In genomic region chr4:109472343-109472761, GRCh38 we compare ENCODE assay signal across 12 cellular contexts. TPM values are rescaled to one million over a fixed set of nuclear protein-coding genes. Genes with fewer than 3 reads are reported as not detected.
A peak's percentile ranks its signal among the peaks of the same experiment; 100 is the strongest.
DNase-seq lines count a peak whose midpoint lies in the region; ATAC-seq, FAIRE-seq and TF ChIP-seq lines count a peak whose summit lies in the region.
"Had no signal": no experiment of that assay in that cellular context is flagged by ENCODE, and none has a peak within 500 bp of the region (broad histone marks: within the 10 kb centered on the region; RNA-seq: fewer than 3 reads in every experiment).

No MANE protein-coding gene starts in this region.

- peaks cover 3% of the 10 kb centered on the region; the same call in 1 of the 2 replicates for H4K20me1 ChIP-seq in MM.1S (ENCODE audit: insufficient read depth, low read length)

- FAIRE-seq in small intestine (lab: Jason Lieb, UNC) = no peak

- H3K27me3 Mint-ChIP-seq in activated T-cell treated with anti-CD3 and anti-CD28 coated beads, Interleukin-2, amount 50 U/mL, for 4 hours (ENCODE audit: low read depth) = no peaks in the 10 kb centered on the region

- no peak for TF ChIP-seq POLR2A in NB4 (IDR thresholded peaks at IDR 0.05; ENCODE audit: extremely low read depth, insufficient read length)

- H2AFZ ChIP-seq in MM.1S (ENCODE audit: low read length) = no peak overlapping the region

- H3K4me1 ChIP-seq in small intestine (ENCODE audit: control insufficient read depth in 2 of 2, insufficient read depth in 1 of 2, low read depth in 1 of 2, low read length in 1 of 2) (no peaks in the 10 kb centered on the region), MM.1S (ENCODE audit: low read length) (no peaks in the 10 kb centered on the region)

- peaks cover 31% of the 10 kb centered on the region for H3K36me3 Mint-ChIP-seq in activated T-cell treated with anti-CD3 and anti-CD28 coated beads, Interleukin-2, amount 50 U/mL, for 4 hours (ENCODE audit: insufficient read depth)

- H3K4me3 Mint-ChIP-seq in activated T-cell treated with anti-CD3 and anti-CD28 coated beads, Interleukin-2, amount 50 U/mL, for 4 hours = no peak overlapping the region

- H3F3A ChIP-seq in MM.1S (ENCODE audit: insufficient read depth, low read length) = no peaks in the 10 kb centered on the region

- H3K9ac ChIP-seq in MM.1S (ENCODE audit: low read length) = no peak overlapping the region
- H3K9ac ChIP-seq: BLaER1 treated with 17β-estradiol and CSF1 and Interleukin-3, amounts not matched to agents 10 nM and 100 nM had no signal

- 49 to 63% (median 56%) methylated on average over 3 of the region's 3 CpGs for WGBS in small intestine, 3 donors

- DNase-seq in activated T-cell treated with anti-CD3 and anti-CD28 coated beads, Interleukin-2, amount 50 U/mL, for 4 hours = no peak
- no peak for DNase-seq in activated T-cell treated with anti-CD3 and anti-CD28 coated beads, Interleukin-2, amount 50 U/mL, for 48 hours
- DNase-seq in NB4 (ENCODE audit: low read depth) = peak; percentile 51
- DNase-seq in epithelial cell of proximal tubule (ENCODE audit: low read depth) = peak; percentile 29
- peak; percentile 35 for DNase-seq in small intestine
- no peak for DNase-seq in NCI-H1105 treated with DMSO at 0.1 percent for 48 hours (lab: John Stamatoyannopoulos, UW)
- no peak for DNase-seq in MM.1S
- DNase-seq in SKM-1 treated with dmso at 0.1 percent for 144 hours (lab: John Stamatoyannopoulos, UW; ENCODE audit: unreplicated experiment) = no peak
- DNase-seq: activated naive CD4-positive, alpha-beta T cell treated with anti-CD3 and anti-CD28 coated beads, Interleukin-2, amount 50 U/mL, for 16 hours; NCI-H1694; posterior cingulate gyrus had no signal

- H3K36me3 ChIP-seq in small intestine (ENCODE audit: control insufficient read depth in 2 of 2, insufficient read depth in 2 of 2, low read length in 2 of 2) (peaks cover 4 to 5% of the 10 kb centered on the region in 2 donors), MM.1S (replicated peaks; ENCODE audit: insufficient read depth, low read length) (no peaks in the 10 kb centered on the region; the same call in 1 of the 2 replicates)

- peak; percentile 83 to 91 for ATAC-seq in activated T-cell treated with anti-CD3 and anti-CD28 coated beads, Interleukin-2, amount 50 U/mL, for 4 hours

- H3K9me2 ChIP-seq in MM.1S (replicated peaks; ENCODE audit: insufficient read depth, low read length) = no peaks in the 10 kb centered on the region

- no peaks in the 10 kb centered on the region for H3K27me3 ChIP-seq in small intestine (ENCODE audit: control insufficient read depth in 2 of 2, insufficient read depth in 2 of 2, low read length in 2 of 2)
- no peaks in the 10 kb centered on the region for H3K27me3 ChIP-seq in MM.1S (replicated peaks; ENCODE audit: insufficient read depth, low read length)
- H3K27me3 ChIP-seq: BLaER1 treated with 17β-estradiol and CSF1 and Interleukin-3, amounts not matched to agents 10 nM and 100 nM had no signal

- no peak for TF ChIP-seq CTCF in NB4 (IDR thresholded peaks at IDR 0.05; ENCODE audit: low read depth, low read length)
- TF ChIP-seq CTCF in epithelial cell of proximal tubule (conservative IDR thresholded peaks at IDR 0.05; ENCODE audit: low read depth, low read length) = no peak
- no peak for TF ChIP-seq CTCF in MM.1S (IDR thresholded peaks at IDR 0.05; ENCODE audit: low read length)

- H3K9me3 Mint-ChIP-seq in activated T-cell treated with anti-CD3 and anti-CD28 coated beads, Interleukin-2, amount 50 U/mL, for 4 hours = no peaks in the 10 kb centered on the region

- H3K9me3 ChIP-seq in small intestine (ENCODE audit: control insufficient read depth, low read depth) (no peaks in the 10 kb centered on the region), MM.1S (replicated peaks; ENCODE audit: insufficient read depth, low read length) (no peaks in the 10 kb centered on the region)

- no peak overlapping the region for H3K4me2 ChIP-seq in MM.1S (ENCODE audit: low read depth, low read length)

- no peak overlapping the region for H3K27ac ChIP-seq in small intestine (ENCODE audit: low read depth in 1 of 2, low read length in 1 of 2)
- H3K27ac ChIP-seq in MM.1S (ENCODE audit: low read length) = no peak overlapping the region
- H3K27ac ChIP-seq: BLaER1 treated with 17β-estradiol and CSF1 and Interleukin-3, amounts not matched to agents 10 nM and 100 nM had no signal

- no peak overlapping the region for H3K4me3 ChIP-seq in NB4 (ENCODE audit: low read depth, low read length)
- H3K4me3 ChIP-seq in epithelial cell of proximal tubule (ENCODE audit: low read depth, low read length) = no peak overlapping the region
- H3K4me3 ChIP-seq in small intestine (ENCODE audit: low read depth in 1 of 2, low read length in 2 of 2) = no peak overlapping the region
- H3K4me3 ChIP-seq in MM.1S (ENCODE audit: low read length) = no peak overlapping the region
- H3K4me3 ChIP-seq: BLaER1 treated with 17β-estradiol and CSF1 and Interleukin-3, amounts not matched to agents 10 nM and 100 nM had no signal

- peaks cover 90% of the 10 kb centered on the region for H3K79me2 ChIP-seq in MM.1S (ENCODE audit: low read length)

- peaks cover 52% of the 10 kb centered on the region for H3K4me1 Mint-ChIP-seq in activated T-cell treated with anti-CD3 and anti-CD28 coated beads, Interleukin-2, amount 50 U/mL, for 4 hours (ENCODE audit: low read depth)

RNA-seq across cellular contexts. Expression of gene SEC24B, which starts 38.7 kb away (rescaled TPM):
- total RNA-seq in activated T-cell treated with anti-CD3 and anti-CD28 coated beads, Interleukin-2, amount 50 U/mL, for 4 hours = 10 to 100 TPM; 26.3 to 28.7 (median 26.5) TPM
- 16.8 and 22.2 TPM in 2 replicates for total RNA-seq in epithelial cell of proximal tubule
- polyA plus RNA-seq in small intestine = 10 to 100 TPM in 2 of 3 donors, 1 to 10 TPM in 1; 9.5 to 11.2 (median 10.1) TPM

Comparison
In these comparisons a context has a peak if more than half of its experiments do, and no peak if none do; other contexts are left out.
1. DNase-seq: peak in NB4 (single experiment), epithelial cell of proximal tubule (single experiment) and small intestine (single experiment); none in activated T-cell treated with anti-CD3 and anti-CD28 coated beads, Interleukin-2, amount 50 U/mL, for 4 hours (single experiment), activated T-cell treated with anti-CD3 and anti-CD28 coated beads, Interleukin-2, amount 50 U/mL, for 48 hours (0 of 2), NCI-H1105 treated with DMSO at 0.1 percent for 48 hours (single experiment), MM.1S (single experiment) and SKM-1 treated with dmso at 0.1 percent for 144 hours (single experiment).